22 cellular contexts compared by ENCODE assay signal in genomic region chr15:78452485-78452884, GRCh38. TPM values are rescaled to one million over a fixed set of nuclear protein-coding genes. Genes with fewer than 3 reads are reported as not detected.
DNase-seq lines count a peak whose midpoint lies in the region; ATAC-seq and TF ChIP-seq lines count a peak whose summit lies in the region.
"Had no signal": no experiment of that assay in that cellular context is flagged by ENCODE, and none has a peak within 500 bp of the region (broad histone marks: within the 10 kb centered on the region; RNA-seq: fewer than 3 reads in every experiment).

No MANE protein-coding gene starts in this region.

- no peak for DNase-seq in activated naive CD4-positive, alpha-beta T cell treated with anti-CD3 and anti-CD28 coated beads, Interleukin-2, amount 50 U/mL, for 72 hours (ENCODE audit: low spot score in 2 of 2)
- no peak for DNase-seq in activated naive CD4-positive, alpha-beta T cell (lab: John Stamatoyannopoulos, UW)
- DNase-seq in SW 1271 (lab: John Stamatoyannopoulos, UW) = no peak
- DNase-seq: CD4-positive, CD25-positive, alpha-beta regulatory T cell; COR-L47; DMS79; GOT3; HCEC 1CT; IMR-90; Kasumi-1; NCI-H1694; NCI-H2081; NCI-H2171; NCI-H526; Right ventricle myocardium superior had no signal

- no peak overlapping the region for H3K4me3 ChIP-seq in OCI-LY3 (ENCODE audit: low read length)
- H3K4me3 ChIP-seq: A549, GM12878 had no signal

- peaks cover 31% of the 10 kb centered on the region for H3K36me3 ChIP-seq in OCI-LY3 (replicated peaks; ENCODE audit: low read depth, low read length)

- H3K9ac ChIP-seq in OCI-LY3 (ENCODE audit: low read length) = no peak overlapping the region

- peaks cover 100% of the 10 kb centered on the region for H3K79me2 ChIP-seq in OCI-LY3 (ENCODE audit: low read length)

- H3K27ac ChIP-seq in OCI-LY3 (ENCODE audit: low read length) = no peak overlapping the region
- H3K27ac ChIP-seq: A549 had no signal

- peaks cover 6 to 13% of the 10 kb centered on the region in 2 donors for H3K36me3 Mint-ChIP-seq in activated naive CD4-positive, alpha-beta T cell treated with anti-CD3 and anti-CD28 coated beads, Interleukin-2, amount 50 U/mL, for 72 hours
- peaks cover 26% of the 10 kb centered on the region for H3K36me3 Mint-ChIP-seq in dendritic cell treated with granulocyte-macrophage colony-stimulating factor and Interleukin-4, amounts not matched to agents 40 ng/mL and 50 ng/mL, for 4 days (ENCODE audit: low read depth)

- H3K4me3 Mint-ChIP-seq in dendritic cell treated with granulocyte-macrophage colony-stimulating factor and Interleukin-4, amounts not matched to agents 40 ng/mL and 50 ng/mL, for 4 days = no peak overlapping the region

- no peak overlapping the region for H2AFZ ChIP-seq in OCI-LY3 (ENCODE audit: low read depth, low read length)

- H3K9me3 Mint-ChIP-seq in activated naive CD4-positive, alpha-beta T cell treated with anti-CD3 and anti-CD28 coated beads, Interleukin-2, amount 50 U/mL, for 72 hours = no peaks in the 10 kb centered on the region
- no peaks in the 10 kb centered on the region for H3K9me3 Mint-ChIP-seq in dendritic cell treated with granulocyte-macrophage colony-stimulating factor and Interleukin-4, amounts not matched to agents 40 ng/mL and 50 ng/mL, for 4 days
- H3K9me3 Mint-ChIP-seq: CD4-positive, CD25-positive, alpha-beta regulatory T cell had no signal

- H4K20me1 ChIP-seq in OCI-LY3 (ENCODE audit: insufficient read depth, low read length) = peaks cover 91% of the 10 kb centered on the region

- H3K4me2 ChIP-seq in OCI-LY3 (ENCODE audit: low read length) = peak overlapping the region; percentile 53
- H3K4me2 ChIP-seq: A549 had no signal

- H3K27me3 Mint-ChIP-seq in dendritic cell treated with granulocyte-macrophage colony-stimulating factor and Interleukin-4, amounts not matched to agents 40 ng/mL and 50 ng/mL, for 4 days = no peaks in the 10 kb centered on the region
- H3K27me3 Mint-ChIP-seq: B cell; CD4-positive, CD25-positive, alpha-beta regulatory T cell had no signal

- H3K27me3 ChIP-seq in OCI-LY3 (ENCODE audit: low read depth, low read length) = no peaks in the 10 kb centered on the region

- TF ChIP-seq CTCF in OCI-LY3 (IDR thresholded peaks at IDR 0.05; ENCODE audit: low read depth, low read length) = no peak

- H3K4me1 Mint-ChIP-seq in dendritic cell treated with granulocyte-macrophage colony-stimulating factor and Interleukin-4, amounts not matched to agents 40 ng/mL and 50 ng/mL, for 4 days (ENCODE audit: low read depth) = peaks cover 79% of the 10 kb centered on the region

- ATAC-seq in activated naive CD4-positive, alpha-beta T cell treated with anti-CD3 and anti-CD28 coated beads, Interleukin-2, amount 50 U/mL, for 72 hours = no peak
- ATAC-seq in GM18909 (IDR thresholded peaks at IDR 0.05; ENCODE audit: poor library complexity, unreplicated experiment) = no peak
- no peak for ATAC-seq in GM19035 (IDR thresholded peaks at IDR 0.05; ENCODE audit: unreplicated experiment)
- ATAC-seq: A549, GM12878 had no signal

- H3K27ac Mint-ChIP-seq in activated naive CD4-positive, alpha-beta T cell treated with anti-CD3 and anti-CD28 coated beads, Interleukin-2, amount 50 U/mL, for 72 hours = peak overlapping the region; percentile 3 to 54
- peak overlapping the region; percentile 3 for H3K27ac Mint-ChIP-seq in dendritic cell treated with granulocyte-macrophage colony-stimulating factor and Interleukin-4, amounts not matched to agents 40 ng/mL and 50 ng/mL, for 4 days
- H3K27ac Mint-ChIP-seq: B cell had no signal

- H3K4me1 ChIP-seq in OCI-LY3 (ENCODE audit: low read length) = peaks cover 43% of the 10 kb centered on the region

- intact Hi-C loops in dendritic cell treated with granulocyte-macrophage colony-stimulating factor and Interleukin-4, amounts not matched to agents 40 ng/mL and 50 ng/mL, for 4 days (cut with micrococcal nuclease) = no loop called here

- no peaks in the 10 kb centered on the region for H3K9me3 ChIP-seq in OCI-LY3 (ENCODE audit: insufficient read depth, low read length)
- H3K9me3 ChIP-seq: A549 had no signal

RNA-seq across cellular contexts. Expression of gene IREB2, which starts 14.5 kb away (rescaled TPM):
- total RNA-seq in activated naive CD4-positive, alpha-beta T cell treated with anti-CD3 and anti-CD28 coated beads, Interleukin-2, amount 50 U/mL, for 72 hours = 10 to 100 TPM; 69.1 to 71.7 TPM

RNA-seq across cellular contexts. Expression of gene HYKK, which starts 54.9 kb away (rescaled TPM):
- 1 to 10 TPM; 1.6 to 5.1 TPM for total RNA-seq in activated naive CD4-positive, alpha-beta T cell treated with anti-CD3 and anti-CD28 coated beads, Interleukin-2, amount 50 U/mL, for 72 hours
